In the genomic region with DNA sequence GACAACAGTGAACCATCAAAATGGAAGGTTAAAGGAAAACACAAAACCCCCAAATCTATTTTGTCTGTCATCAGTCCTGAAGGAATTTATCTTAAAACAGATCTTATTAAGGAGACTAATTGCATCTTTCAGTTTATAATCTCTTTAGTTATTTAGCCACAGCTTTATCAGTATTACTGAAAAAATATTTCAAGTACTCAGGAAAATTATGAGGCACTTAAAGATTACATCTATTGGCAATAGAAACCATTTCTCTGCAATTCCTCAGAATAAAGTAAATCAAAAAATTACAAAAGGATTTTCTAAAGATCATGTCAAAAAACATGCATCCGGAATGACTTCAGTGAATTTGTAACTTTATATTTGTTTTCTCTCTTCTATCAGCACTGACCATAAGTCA, we compare ENCODE assay signal across 20 cellular contexts. TPM values are rescaled to one million over a fixed set of nuclear protein-coding genes. Genes with fewer than 3 reads are reported as not detected.
DNase-seq lines count a peak whose midpoint lies in the region; ATAC-seq and TF ChIP-seq lines count a peak whose summit lies in the region.
"Had no signal": no experiment of that assay in that cellular context is flagged by ENCODE, and none has a peak within 500 bp of the region (broad histone marks: within the 10 kb centered on the region; RNA-seq: fewer than 3 reads in every experiment).

No MANE protein-coding gene starts in this region.

- H3K23ac ChIP-seq in mesenchymal stem cell (ENCODE audit: low read length in 2 of 2) = no peak overlapping the region

- no peak overlapping the region for H2AFZ ChIP-seq in mesenchymal stem cell (ENCODE audit: low read depth, low read length)

- H2BK5ac ChIP-seq in mesenchymal stem cell (ENCODE audit: low read depth, low read length, poor library complexity, severe bottlenecking) = no peak overlapping the region

- H3K79me1 ChIP-seq in mesenchymal stem cell (replicated peaks; ENCODE audit: low read length, poor library complexity, severe bottlenecking) = no peaks in the 10 kb centered on the region

- TF ChIP-seq EP300 in suprapubic skin (IDR thresholded peaks at IDR 0.05) = no peak

- no peak overlapping the region for H3K4me2 ChIP-seq in mesenchymal stem cell (ENCODE audit: low read length, poor library complexity, severe bottlenecking)

- no peak overlapping the region for H3K14ac ChIP-seq in mesenchymal stem cell (ENCODE audit: low read length in 2 of 2)

- peak overlapping the region; percentile 83 for H3K27ac Mint-ChIP-seq in activated T-cell treated with anti-CD3 and anti-CD28 coated beads, Interleukin-2, amount 50 U/mL, for 24 hours

- H3K4ac ChIP-seq in mesenchymal stem cell (ENCODE audit: low read depth in 1 of 2, low read length in 2 of 2) = no peak overlapping the region

- peaks cover 22% of the 10 kb centered on the region for H3K4me1 Mint-ChIP-seq in activated T-cell treated with anti-CD3 and anti-CD28 coated beads, Interleukin-2, amount 50 U/mL, for 24 hours (ENCODE audit: low read depth)

- H2BK15ac ChIP-seq in mesenchymal stem cell (ENCODE audit: low read depth, poor library complexity, severe bottlenecking) = no peak overlapping the region

- no peak overlapping the region for H4K91ac ChIP-seq in mesenchymal stem cell (ENCODE audit: low read length)

- TF ChIP-seq CTCF in suprapubic skin (IDR thresholded peaks at IDR 0.05) = no peak

- TF ChIP-seq POLR2A in suprapubic skin (IDR thresholded peaks at IDR 0.05) = no peak

- H3K4me1 ChIP-seq in adipocyte (ENCODE audit: control insufficient read depth, insufficient read depth, low read length) (peaks cover 25% of the 10 kb centered on the region), mesenchymal stem cell (ENCODE audit: control insufficient read depth, insufficient read depth, low read depth, low read length) (peaks cover 1% of the 10 kb centered on the region), suprapubic skin (peaks cover 11% of the 10 kb centered on the region)

- DNase-seq in activated T-cell treated with anti-CD3 and anti-CD28 coated beads, Interleukin-2, amount 50 U/mL, for 24 hours = no peak
- DNase-seq in activated T-cell treated with anti-CD3 and anti-CD28 coated beads, Interleukin-2, amount 50 U/mL, for 1 hour = no peak
- no peak for DNase-seq in adipocyte (ENCODE audit: low read depth)
- DNase-seq in mesenchymal stem cell = no peak
- DNase-seq in suprapubic skin (ENCODE audit: low spot score in 2 of 2) = no peak
- DNase-seq: 8988T; activated naive CD8-positive, alpha-beta T cell treated with anti-CD3 and anti-CD28 coated beads, Interleukin-2, amount 50 U/mL, for 24 hours; cerebellar nuclear complex; DMS79 treated with DMSO at 0.1 percent for 48 hours; GOT3; left colon; MG63; NCI-H1930; NCI-H526; stimulated activated naive CD4-positive, alpha-beta T cell treated with Interleukin-2 at 50 U/mL for 16 hours had no signal

- H3K27ac ChIP-seq in mesenchymal stem cell (ENCODE audit: low read length, poor library complexity, severe bottlenecking) (no peak overlapping the region), suprapubic skin (peak overlapping the region; percentile 78)

- no peaks in the 10 kb centered on the region for H3K27me3 Mint-ChIP-seq in activated T-cell treated with anti-CD3 and anti-CD28 coated beads, Interleukin-2, amount 50 U/mL, for 24 hours
- H3K27me3 Mint-ChIP-seq: activated naive CD8-positive, alpha-beta T cell treated with anti-CD3 and anti-CD28 coated beads, Interleukin-2, amount 50 U/mL, for 24 hours had no signal

- no peak overlapping the region for H2AK5ac ChIP-seq in mesenchymal stem cell (ENCODE audit: low read length, severe bottlenecking)

- H3K9ac ChIP-seq in adipocyte (ENCODE audit: low read length) (peak overlapping the region; percentile 76), mesenchymal stem cell (ENCODE audit: low read length) (peak overlapping the region; percentile 81)

- H3K36me3 Mint-ChIP-seq in activated T-cell treated with anti-CD3 and anti-CD28 coated beads, Interleukin-2, amount 50 U/mL, for 24 hours (ENCODE audit: low read depth) = peaks cover 19% of the 10 kb centered on the region

- peaks cover 58% of the 10 kb centered on the region for H3K36me3 ChIP-seq in adipocyte (ENCODE audit: control insufficient read depth, insufficient read depth, low read length, severe bottlenecking)
- H3K36me3 ChIP-seq in mesenchymal stem cell (ENCODE audit: control insufficient read depth in 1 of 2, insufficient read depth in 2 of 2, low read depth in 1 of 2, low read length in 2 of 2) = peaks cover 0 to 85% of the 10 kb centered on the region in 2 experiments
- no peaks in the 10 kb centered on the region for H3K36me3 ChIP-seq in suprapubic skin
- H3K36me3 ChIP-seq: MG63 had no signal

- 100% methylated on average over 1 of the region's 1 CpG for WGBS in mesenchymal stem cell
- WGBS in suprapubic skin = 83% methylated on average over 1 of the region's 1 CpG

- H3K4me3 Mint-ChIP-seq in activated T-cell treated with anti-CD3 and anti-CD28 coated beads, Interleukin-2, amount 50 U/mL, for 24 hours = no peak overlapping the region
- H3K4me3 Mint-ChIP-seq: activated naive CD8-positive, alpha-beta T cell treated with anti-CD3 and anti-CD28 coated beads, Interleukin-2, amount 50 U/mL, for 24 hours; CD14-positive monocyte had no signal

- H4K8ac ChIP-seq in mesenchymal stem cell (ENCODE audit: low read length) = no peak overlapping the region

- no peak overlapping the region for H2BK120ac ChIP-seq in mesenchymal stem cell (ENCODE audit: low read depth, low read length)

- no peak overlapping the region for H3K18ac ChIP-seq in mesenchymal stem cell (ENCODE audit: low read depth in 1 of 2, low read length in 2 of 2)

- no peak overlapping the region for H2BK12ac ChIP-seq in mesenchymal stem cell (ENCODE audit: low read length in 2 of 2)

- ATAC-seq in HG03469 (IDR thresholded peaks at IDR 0.05; ENCODE audit: unreplicated experiment) (no peak), HG03354 (IDR thresholded peaks at IDR 0.05; ENCODE audit: poor library complexity, severe bottlenecking, unreplicated experiment) (no peak), HG03521 (IDR thresholded peaks at IDR 0.05; ENCODE audit: unreplicated experiment) (no peak)
- ATAC-seq: activated CD4-positive, CD25-positive, alpha-beta regulatory T cell treated with anti-CD3 and anti-CD28 coated beads, Interleukin-2, amount 50 U/mL, for 24 hours; activated naive CD8-positive, alpha-beta T cell treated with anti-CD3 and anti-CD28 coated beads, Interleukin-2, amount 50 U/mL, for 24 hours; left colon had no signal

- no peaks in the 10 kb centered on the region for H3K9me3 Mint-ChIP-seq in activated T-cell treated with anti-CD3 and anti-CD28 coated beads, Interleukin-2, amount 50 U/mL, for 24 hours
- H3K9me3 Mint-ChIP-seq: activated naive CD8-positive, alpha-beta T cell treated with anti-CD3 and anti-CD28 coated beads, Interleukin-2, amount 50 U/mL, for 24 hours; CD14-positive monocyte had no signal

- H3K9me3 ChIP-seq in adipocyte (ENCODE audit: control insufficient read depth, low read length) = no peaks in the 10 kb centered on the region
- no peaks in the 10 kb centered on the region for H3K9me3 ChIP-seq in mesenchymal stem cell (ENCODE audit: control insufficient read depth, low read length)
- H3K9me3 ChIP-seq in suprapubic skin = no peaks in the 10 kb centered on the region
- H3K9me3 ChIP-seq: MG63 had no signal

- H3K4me3 ChIP-seq in adipocyte (ENCODE audit: low read length) (no peak overlapping the region), mesenchymal stem cell (ENCODE audit: insufficient read depth in 1 of 2, low read depth in 1 of 2, low read length in 2 of 2) (no peak overlapping the region), suprapubic skin (no peak overlapping the region)
- H3K4me3 ChIP-seq: MG63 had no signal

- H3K27me3 ChIP-seq in adipocyte (replicated peaks; ENCODE audit: control insufficient read depth, insufficient read depth, low read length) = no peaks in the 10 kb centered on the region
- H3K27me3 ChIP-seq in mesenchymal stem cell (ENCODE audit: control insufficient read depth in 1 of 2, insufficient read depth in 1 of 2, low read length in 2 of 2) = no peaks in the 10 kb centered on the region
- no peaks in the 10 kb centered on the region for H3K27me3 ChIP-seq in suprapubic skin
- H3K27me3 ChIP-seq: MG63 had no signal

RNA-seq across cellular contexts. Expression of gene ANTXR2, which starts 35.2 kb away (rescaled TPM):
- 80.9 TPM for polyA plus RNA-seq in mesenchymal stem cell (2013, experiment 1 of 2)
- 84.2 TPM for polyA plus RNA-seq in mesenchymal stem cell (2013, experiment 2 of 2)
- 10 to 100 TPM in 3 of 4 donors, 1 to 10 TPM in 1; 9.8 to 22.2 (median 12.8) TPM for total RNA-seq in suprapubic skin
